1 cellular context compared by ENCODE assay signal in the genomic region with DNA sequence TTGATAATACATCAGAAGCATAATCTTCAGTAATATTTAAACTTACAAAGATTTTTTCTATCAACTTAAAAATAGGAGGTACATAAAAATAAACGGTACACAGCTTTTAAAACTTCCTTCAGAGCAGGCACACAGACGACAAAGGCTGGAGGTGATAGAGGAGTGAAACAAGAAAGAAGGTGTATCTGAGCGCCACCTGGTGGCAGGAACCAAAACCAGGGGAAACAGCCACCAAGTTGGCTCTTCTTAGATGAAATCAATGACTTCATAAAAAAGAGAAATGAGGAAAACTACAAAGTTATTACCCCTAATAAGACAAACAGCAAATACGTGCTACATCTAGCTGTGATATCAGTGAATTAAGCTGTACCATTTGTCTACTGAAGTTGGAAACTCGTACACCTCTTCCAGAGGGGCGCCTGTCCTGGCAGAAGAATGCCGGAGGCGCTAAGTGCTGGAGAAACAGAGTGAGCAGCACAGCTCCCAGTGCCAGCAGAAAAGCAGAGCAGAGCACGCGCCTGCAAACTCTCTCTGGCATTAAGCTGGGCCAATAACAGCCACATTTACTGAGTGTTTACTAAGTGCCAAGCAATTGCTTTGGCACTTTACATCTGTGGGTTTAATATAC.
TF ChIP-seq lines count a peak whose summit lies in the region.

No MANE protein-coding gene starts in this region.

TF ChIP-seq in IMR-90, 13 proteins besides CTCF, POLR2A, EP300 and RAD21:
- TF ChIP-seq CHD1 (IDR thresholded peaks at IDR 0.05; ENCODE audit: low read depth, low read length), result no peak
- TF ChIP-seq SMC3 (IDR thresholded peaks at IDR 0.05; ENCODE audit: low read depth, low read length), result peak; percentile 63
